1 cellular context compared by ENCODE assay signal in the genomic region with DNA sequence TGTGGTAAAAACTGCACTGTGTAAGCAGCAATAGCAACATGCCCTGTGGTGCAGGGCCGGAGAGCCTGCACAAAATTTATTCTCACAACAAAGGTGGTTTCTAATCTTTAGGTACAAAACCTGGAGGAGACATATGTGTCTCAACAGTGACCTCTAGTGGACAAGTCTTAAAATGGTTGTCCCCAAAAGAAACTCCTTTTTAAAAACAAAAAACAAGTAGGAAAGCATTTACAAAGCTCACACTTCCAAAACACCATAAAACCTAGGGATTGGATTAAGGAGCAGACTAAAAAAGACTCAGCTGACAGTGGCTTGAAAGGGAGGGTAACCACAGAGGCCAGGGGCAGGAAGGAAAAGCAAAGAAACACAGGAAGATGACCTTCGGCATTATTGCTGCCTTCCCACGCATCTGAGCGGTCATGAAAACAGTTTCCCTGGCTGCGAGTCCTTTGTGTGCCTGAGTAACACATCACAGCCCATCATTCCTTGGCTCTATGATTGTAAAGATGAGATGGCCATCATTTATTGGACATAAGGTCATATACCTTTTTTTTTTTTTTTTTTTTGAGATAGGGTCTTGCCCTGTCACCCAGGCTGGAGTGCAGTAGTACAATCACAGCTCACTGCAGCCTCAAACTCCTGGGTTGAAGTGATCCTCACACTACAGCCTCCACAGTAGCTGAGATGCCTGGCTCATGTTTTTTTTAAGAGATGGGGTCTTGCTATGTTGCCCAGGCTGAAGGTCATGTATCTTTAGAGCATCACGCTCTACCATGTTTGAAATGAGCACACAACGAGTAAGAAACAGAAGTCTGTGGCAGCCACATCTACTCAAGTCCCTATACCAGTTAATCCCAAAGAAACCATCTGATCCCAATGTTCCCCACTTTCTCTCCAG.
TF ChIP-seq lines count a peak whose summit lies in the region.

No MANE protein-coding gene starts in this region.

TF ChIP-seq in K562, 482 proteins besides CTCF, POLR2A, EP300 and RAD21 (continued from another document):
- peak; percentile 48 for TF ChIP-seq DEAF1 (CRISPR knock-in tag; IDR thresholded peaks at IDR 0.05)
- TF ChIP-seq, protein P1, sequence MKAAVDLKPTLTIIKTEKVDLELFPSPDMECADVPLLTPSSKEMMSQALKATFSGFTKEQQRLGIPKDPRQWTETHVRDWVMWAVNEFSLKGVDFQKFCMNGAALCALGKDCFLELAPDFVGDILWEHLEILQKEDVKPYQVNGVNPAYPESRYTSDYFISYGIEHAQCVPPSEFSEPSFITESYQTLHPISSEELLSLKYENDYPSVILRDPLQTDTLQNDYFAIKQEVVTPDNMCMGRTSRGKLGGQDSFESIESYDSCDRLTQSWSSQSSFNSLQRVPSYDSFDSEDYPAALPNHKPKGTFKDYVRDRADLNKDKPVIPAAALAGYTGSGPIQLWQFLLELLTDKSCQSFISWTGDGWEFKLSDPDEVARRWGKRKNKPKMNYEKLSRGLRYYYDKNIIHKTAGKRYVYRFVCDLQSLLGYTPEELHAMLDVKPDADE (conservative IDR thresholded peaks at IDR 0.05; ENCODE audit: control insufficient read depth, low read depth, low read length): no peak
- no peak for TF ChIP-seq CBX2 (IDR thresholded peaks at IDR 0.05; ENCODE audit: insufficient read depth, low read length, poor library complexity, severe bottlenecking)
- TF ChIP-seq ZNF121 (CRISPR knock-in tag; conservative IDR thresholded peaks at IDR 0.05): peak; percentile 66
- peak; percentile 32; the same call in 1 of the 2 replicates for TF ChIP-seq SMC3 (conservative IDR thresholded peaks at IDR 0.05; ENCODE audit: insufficient read depth, low read depth, low read length)
TF ChIP-seq in K562: peak in this region for 3.
